8 cellular contexts compared by ENCODE assay signal in the genomic region with DNA sequence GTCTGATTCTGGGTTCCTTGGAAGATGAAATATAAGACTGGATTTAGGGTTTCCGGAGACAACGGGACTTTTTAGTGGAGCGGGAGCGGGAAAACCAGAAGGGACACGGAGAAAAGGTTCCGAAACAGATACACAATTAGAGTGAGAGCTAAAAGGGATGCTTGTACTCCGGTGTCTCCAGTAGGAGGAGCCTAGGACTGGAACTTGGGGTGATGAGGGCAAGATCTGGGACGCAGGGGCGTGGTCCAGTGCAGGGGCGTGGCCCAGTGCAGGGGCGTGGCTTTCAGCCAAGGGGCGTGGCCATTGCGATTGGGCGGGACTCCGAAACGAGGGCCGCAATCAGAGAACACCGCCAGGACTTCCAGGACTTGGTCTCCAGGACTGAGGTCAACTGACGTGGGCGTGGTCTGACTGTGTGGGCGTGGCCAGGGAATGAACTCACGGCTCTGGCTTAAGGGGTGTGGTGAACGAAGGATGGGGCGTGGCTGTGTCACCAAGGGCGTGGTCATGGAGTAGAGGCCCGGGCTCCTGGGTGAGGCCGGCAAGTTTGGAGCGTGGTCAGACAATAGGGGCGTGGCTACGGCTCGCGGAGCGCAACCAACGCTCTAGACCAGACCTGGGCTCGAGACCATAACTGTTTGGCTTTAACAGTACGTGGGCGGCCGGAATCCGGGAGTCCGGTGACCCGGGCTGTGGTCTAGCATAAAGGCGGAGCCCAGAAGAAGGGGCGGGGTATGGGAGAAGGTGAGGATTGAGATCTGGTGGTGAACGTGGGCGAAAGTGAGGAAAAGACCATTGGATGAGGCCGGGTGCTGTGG. TPM values are rescaled to one million over a fixed set of nuclear protein-coding genes. Genes with fewer than 3 reads are reported as not detected.
DNase-seq lines count a peak whose midpoint lies in the region; ATAC-seq and TF ChIP-seq lines count a peak whose summit lies in the region.

A gene (plus strand): TSS at position 613 of the 818 bp plus-strand sequence. CDS start 122 bp downstream, at position 735.

- peak within 1 kb of the TSS; percentile 100 for H3K9ac ChIP-seq in HUES64 (ENCODE audit: low read depth, low read length)

- peaks cover 12% of the 10 kb centered on the region for H3K36me3 ChIP-seq in HUES64 (ENCODE audit: insufficient read depth, low read length)
- peaks cover 0 to 9% of the 10 kb centered on the region in 2 donors for H3K36me3 ChIP-seq in psoas muscle (ENCODE audit: insufficient read depth in 1 of 2, low read depth in 1 of 2)

- no peak for TF ChIP-seq CTCF in psoas muscle (IDR thresholded peaks at IDR 0.05)

- intact Hi-C loops in left ventricle myocardium superior (cut with micrococcal nuclease), result no loop called here
- intact Hi-C loops in psoas muscle (cut with DNase I), result no loop called here

- H3K27ac ChIP-seq in HUES64 (ENCODE audit: low read depth, low read length) (peak within 1 kb of the TSS; percentile 63), psoas muscle (peak within 1 kb of the TSS; percentile 79)

- DNase-seq in T follicular helper cell (ENCODE audit: low read depth) (peak; percentile 39), amniotic stem cell (lab: John Stamatoyannopoulos, UW) (peak; percentile 93), left ventricle myocardium superior (peak; percentile 99), psoas muscle (peak; percentile 99), ureter (ENCODE audit: low spot score) (peak; percentile 98), AML-193 (lab: John Stamatoyannopoulos, UW) (no peak)

- H3K4me1 ChIP-seq in HUES64 (ENCODE audit: insufficient read depth, low read length), result peaks cover 5% of the 10 kb centered on the region
- H3K4me1 ChIP-seq in psoas muscle, result peaks cover 4% of the 10 kb centered on the region

- H3K4me3 ChIP-seq in HUES64 (ENCODE audit: low read length), result peak within 1 kb of the TSS; percentile 100
- peak within 1 kb of the TSS; percentile 83 for H3K4me3 ChIP-seq in psoas muscle

- H3K9me3 ChIP-seq in HUES64 (ENCODE audit: insufficient read depth, low read depth, low read length) (peaks cover 5% of the 10 kb centered on the region; the same call in 1 of the 2 replicates), psoas muscle (peaks cover under 1% of the 10 kb centered on the region)

- H3K27me3 ChIP-seq in HUES64 (ENCODE audit: insufficient read depth, low read length), result no peaks in the 10 kb centered on the region
- no peaks in the 10 kb centered on the region for H3K27me3 ChIP-seq in psoas muscle (ENCODE audit: insufficient read depth in 3 of 3, low read length in 2 of 3)

- ATAC-seq in GM18498 (IDR thresholded peaks at IDR 0.05; ENCODE audit: unreplicated experiment), result peak; percentile 52
- ATAC-seq in left ventricle myocardium superior, result peak; percentile 87
- peak; percentile 92 to 94 (median 92) for ATAC-seq in psoas muscle

- 2% methylated on average over 46 of the region's 46 CpGs for WGBS in HUES64
- WGBS in psoas muscle, 3 donors, result 2% methylated on average over 46 of the region's 46 CpGs

RNA-seq across cellular contexts. Expression of the gene that starts here (rescaled TPM):
- polyA plus RNA-seq in HUES64 (2013, experiment 1 of 2), result 1.3 TPM
- polyA plus RNA-seq in HUES64 (2013, experiment 2 of 2), result 3.1 TPM
- total RNA-seq in left ventricle myocardium superior (not detected), psoas muscle (not detected), ureter (0.62 TPM)
- under 1 TPM in 1 of 3 donors, not detected in 2; 0.06 TPM for polyA plus RNA-seq in psoas muscle

Comparison
In these comparisons a context has a peak if more than half of its experiments do, and no peak if none do; other contexts are left out.
1. Peak in DNase-seq and ATAC-seq in left ventricle myocardium superior; RNA of the gene not detected or under 1 TPM.
2. Peak in DNase-seq, ATAC-seq, H3K4me3 ChIP-seq and H3K27ac ChIP-seq in psoas muscle; RNA of the gene not detected or under 1 TPM.
3. Peak in DNase-seq in ureter; RNA of the gene not detected or under 1 TPM.
4. DNase-seq: peak in T follicular helper cell (single experiment) and amniotic stem cell (single experiment); none in AML-193 (0 of 2).
5. Peak in every context shown above with its lines, with median percentiles within 50 percentile points of each other: ATAC-seq.